9 cellular contexts compared by ENCODE assay signal in the genomic region with DNA sequence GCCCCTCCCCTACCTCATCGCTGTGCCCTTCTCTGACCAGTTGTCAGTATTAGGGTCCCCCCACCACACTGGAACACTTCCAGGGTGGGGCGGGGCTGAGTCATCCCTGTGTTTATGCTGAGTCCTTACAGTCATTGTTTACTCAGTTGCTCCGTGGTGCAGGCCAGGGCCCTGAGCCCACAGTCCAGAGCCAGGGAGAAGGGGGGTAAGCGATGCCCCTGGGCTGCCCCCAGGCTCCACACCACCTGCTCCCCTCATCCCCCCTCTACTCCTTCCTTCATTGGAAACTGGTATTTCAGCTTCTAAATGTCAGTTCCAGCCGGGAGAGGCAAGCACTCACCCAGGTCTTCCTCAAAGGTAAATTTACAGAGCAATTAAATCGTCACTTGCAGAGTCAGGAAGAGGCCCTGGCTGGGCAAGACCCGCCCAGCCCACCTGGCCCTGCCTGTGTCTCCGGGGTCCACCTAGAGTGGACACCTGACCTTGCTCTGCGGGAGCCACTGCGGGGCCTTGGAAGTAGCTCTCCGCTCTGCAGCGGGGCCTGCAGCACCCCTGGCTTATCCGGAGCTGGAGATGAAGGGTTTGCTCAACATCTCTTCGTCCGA. TPM values are rescaled to one million over a fixed set of nuclear protein-coding genes. Genes with fewer than 3 reads are reported as not detected.
DNase-seq lines count a peak whose midpoint lies in the region; ATAC-seq and TF ChIP-seq lines count a peak whose summit lies in the region.
"Had no signal": no experiment of that assay in that cellular context is flagged by ENCODE, and none has a peak within 500 bp of the region (broad histone marks: within the 10 kb centered on the region; RNA-seq: fewer than 3 reads in every experiment).

No MANE protein-coding gene starts in this region.

- ATAC-seq in activated T-cell treated with anti-CD3 and anti-CD28 coated beads, Interleukin-2, amount 50 U/mL, for 72 hours (replicated peaks in 1 of 2) = no peak
- ATAC-seq in PC-3 = peak; percentile 93
- no peak for ATAC-seq in GM18517 (IDR thresholded peaks at IDR 0.05; ENCODE audit: unreplicated experiment)
- no peak for ATAC-seq in GM19467 (IDR thresholded peaks at IDR 0.05; ENCODE audit: unreplicated experiment)

- H3K9me2 ChIP-seq in PC-3 (replicated peaks; ENCODE audit: low read length) = no peaks in the 10 kb centered on the region

- H2AFZ ChIP-seq in PC-3 (ENCODE audit: low read length) (0 out of 2 replicates have a peak overlapping the region, but pooled peaks have one; percentile 40), fibroblast of lung (ENCODE audit: low read length) (no peak overlapping the region)

- H3K4me3 Mint-ChIP-seq in activated T-cell treated with anti-CD3 and anti-CD28 coated beads, Interleukin-2, amount 50 U/mL, for 72 hours = no peak overlapping the region

- H3K9me3 ChIP-seq in PC-3 (ENCODE audit: low read length) (no peaks in the 10 kb centered on the region), fibroblast of lung (ENCODE audit: control insufficient read depth, insufficient read depth, low read depth, low read length) (no peaks in the 10 kb centered on the region)

- H3K4me1 ChIP-seq in PC-3 (ENCODE audit: insufficient read depth, low read length) (peaks cover 21% of the 10 kb centered on the region), fibroblast of lung (ENCODE audit: control insufficient read depth, extremely low read depth, insufficient read depth, low read length) (peaks cover 5% of the 10 kb centered on the region)

- no peaks in the 10 kb centered on the region for H3K27me3 Mint-ChIP-seq in activated T-cell treated with anti-CD3 and anti-CD28 coated beads, Interleukin-2, amount 50 U/mL, for 72 hours (ENCODE audit: low read depth)

- H3K27ac Mint-ChIP-seq in activated T-cell treated with anti-CD3 and anti-CD28 coated beads, Interleukin-2, amount 50 U/mL, for 72 hours = peak overlapping the region; percentile 41

- H4K20me1 ChIP-seq in PC-3 (ENCODE audit: low read length) = no peaks in the 10 kb centered on the region
- no peaks in the 10 kb centered on the region for H4K20me1 ChIP-seq in fibroblast of lung (ENCODE audit: control insufficient read depth, extremely low read depth, insufficient read depth, low read length)

- no peaks in the 10 kb centered on the region for H3K79me2 ChIP-seq in PC-3 (ENCODE audit: low read length)
- H3K79me2 ChIP-seq in fibroblast of lung (ENCODE audit: control insufficient read depth, insufficient read depth, low read length) = no peaks in the 10 kb centered on the region

- H3K4me1 Mint-ChIP-seq in activated T-cell treated with anti-CD3 and anti-CD28 coated beads, Interleukin-2, amount 50 U/mL, for 72 hours (ENCODE audit: low read depth) = peaks cover 60% of the 10 kb centered on the region

- H3K4me3 ChIP-seq in PC-3 (ENCODE audit: low read length) (peak overlapping the region; percentile 14; the same call in 1 of the 2 replicates), fibroblast of lung (replicated peaks in 1 of 4; ENCODE audit: control extremely low read depth in 1 of 4, insufficient read depth in 1 of 4, low read depth in 3 of 4, low read length in 4 of 4) (no peak overlapping the region)

- H3K27me3 ChIP-seq in PC-3 (ENCODE audit: low read length) (no peaks in the 10 kb centered on the region), fibroblast of lung (ENCODE audit: control insufficient read depth, insufficient read depth, low read length) (peaks cover 9% of the 10 kb centered on the region)

- DNase-seq in activated T-cell treated with anti-CD3 and anti-CD28 coated beads, Interleukin-2, amount 50 U/mL, for 72 hours = no peak
- DNase-seq in activated T-cell treated with anti-CD3 and anti-CD28 coated beads for 4 hours (no peak), PC-3 (peak; percentile 82), fibroblast of lung (ENCODE audit: low read depth in 2 of 2) (peak; percentile 70 to 76), ureter (ENCODE audit: low spot score) (peak; percentile 70), substantia nigra (lab: John Stamatoyannopoulos, UW) (no peak)
- DNase-seq: kidney had no signal

- no TSS peak for BruUV-seq in PC-3 (replicated peaks; lab: Mats Ljungman, UMichigan)

- TF ChIP-seq CTCF in PC-3 (conservative IDR thresholded peaks at IDR 0.05; ENCODE audit: low read depth, low read length) = no peak
- no peak for TF ChIP-seq CTCF in fibroblast of lung (conservative IDR thresholded peaks at IDR 0.05 in 1 of 2, IDR thresholded peaks at IDR 0.05 in 1 of 2; ENCODE audit: low read depth in 1 of 2, low read length in 2 of 2)

- H3K36me3 ChIP-seq in PC-3 (ENCODE audit: low read depth, low read length) (no peaks in the 10 kb centered on the region), fibroblast of lung (ENCODE audit: control insufficient read depth, insufficient read depth, low read length) (no peaks in the 10 kb centered on the region)

- H3K9ac ChIP-seq in PC-3 (ENCODE audit: low read length) (no peak overlapping the region), fibroblast of lung (ENCODE audit: insufficient read depth, low read length) (no peak overlapping the region)

- H3K27ac ChIP-seq in PC-3 (ENCODE audit: low read length) = peak overlapping the region; percentile 68
- H3K27ac ChIP-seq in fibroblast of lung (ENCODE audit: insufficient read depth, low read length) = no peak overlapping the region
- no peak overlapping the region for H3K27ac ChIP-seq in substantia nigra (ENCODE audit: low read depth, low read length, poor library complexity, severe bottlenecking)

- peaks cover 0 to 1% of the 10 kb centered on the region in 2 donors for H3K36me3 Mint-ChIP-seq in activated T-cell treated with anti-CD3 and anti-CD28 coated beads, Interleukin-2, amount 50 U/mL, for 72 hours (ENCODE audit: insufficient read depth in 2 of 2)

- POLR2A ChIA-PET in PC-3 (lab: Charles Lee; ENCODE audit: unreplicated experiment) = no interaction called here

- H3K9me3 Mint-ChIP-seq in activated T-cell treated with anti-CD3 and anti-CD28 coated beads, Interleukin-2, amount 50 U/mL, for 72 hours = no peaks in the 10 kb centered on the region

- intact Hi-C loops in PC-3 (cut with micrococcal nuclease) = no loop called here

- H3K4me2 ChIP-seq in PC-3 (ENCODE audit: low read length) (peak overlapping the region; percentile 72), fibroblast of lung (ENCODE audit: extremely low read depth, insufficient read depth, low read length) (no peak overlapping the region)

- H3F3A ChIP-seq in PC-3 (ENCODE audit: low read length, unreplicated experiment) = no peaks in the 10 kb centered on the region

- CTCF ChIA-PET in PC-3 (lab: Charles Lee) = no interaction called here

RNA-seq across cellular contexts. Expression of gene ATP2A3, which starts 4.8 kb away (rescaled TPM):
- total RNA-seq in activated T-cell treated with anti-CD3 and anti-CD28 coated beads, Interleukin-2, amount 50 U/mL, for 72 hours = 100 to 1,000 TPM; 108 to 109 TPM
- total RNA-seq in PC-3 (2014; rRNA removed) = 3.3 and 8.9 TPM in 2 replicates
- 5.9 and 12.4 TPM in 2 replicates for total RNA-seq in fibroblast of lung
- 0.25 and 1.3 TPM in 2 replicates for polyA plus RNA-seq in fibroblast of lung
- 0.71 and 2.3 TPM in 2 replicates for polyA plus RNA-seq in fibroblast of lung (2012)
- polyA minus RNA-seq in fibroblast of lung (ENCODE audit: low replicate concordance) = 2.0 and 3.7 TPM in 2 replicates
- total RNA-seq in ureter = 36.3 TPM

RNA-seq across cellular contexts. Expression of gene P2RX1, which starts 43.1 kb away (rescaled TPM):
- total RNA-seq in activated T-cell treated with anti-CD3 and anti-CD28 coated beads, Interleukin-2, amount 50 U/mL, for 72 hours = 1 to 10 TPM; 1.6 to 2.3 TPM
- total RNA-seq in PC-3 (2014; rRNA removed) (not detected in 2 replicates), fibroblast of lung (under 0.01 TPM in 2 replicates), ureter (44.3 TPM)
- polyA plus RNA-seq in fibroblast of lung = 0.02 TPM in 1 of 2 replicates, not detected in the other
- 0.03 TPM in 1 of 2 replicates, not detected in the other for polyA plus RNA-seq in fibroblast of lung (2012)
- not detected in 2 replicates for polyA minus RNA-seq in fibroblast of lung (ENCODE audit: low replicate concordance)

Comparison
In these comparisons a context has a peak if more than half of its experiments do, and no peak if none do; other contexts are left out.
1. DNase-seq: peak in PC-3 (single experiment), fibroblast of lung (2 of 2) and ureter (single experiment); none in activated T-cell treated with anti-CD3 and anti-CD28 coated beads, Interleukin-2, amount 50 U/mL, for 72 hours (0 of 2), activated T-cell treated with anti-CD3 and anti-CD28 coated beads for 4 hours (single experiment) and substantia nigra (0 of 49).
2. RNA of gene P2RX1, which starts 43.1 kb away (total RNA-seq): 44.3 TPM in ureter (single experiment); 1.6 to 2.3 TPM in activated T-cell treated with anti-CD3 and anti-CD28 coated beads, Interleukin-2, amount 50 U/mL, for 72 hours, not detected in PC-3 and under 0.01 TPM in fibroblast of lung; every median in the first group is over 10 times any median in the second.